Comparison of ENCODE assay signal across 1 cellular context in genomic region chr16:75550211-75550662, GRCh38.
A peak's percentile ranks its signal among the peaks of the same experiment; 100 is the strongest.
TF ChIP-seq lines count a peak whose summit lies in the region.

No MANE protein-coding gene starts in this region.

TF ChIP-seq in HepG2, 621 proteins besides CTCF, POLR2A, EP300 and RAD21 (continues in another document):
- no peak for TF ChIP-seq ZNF451 (CRISPR knock-in tag; IDR thresholded peaks at IDR 0.05)
- no peak for TF ChIP-seq KLF13 (CRISPR knock-in tag; IDR thresholded peaks at IDR 0.05)
- TF ChIP-seq ETV5 (CRISPR knock-in tag; IDR thresholded peaks at IDR 0.05; ENCODE audit: borderline replicate concordance), result peak; percentile 56; the same call in 1 of the 2 replicates
- no peak for TF ChIP-seq ZNF768 (CRISPR knock-in tag; IDR thresholded peaks at IDR 0.05)
- peak; percentile 62; the same call in 1 of the 2 replicates for TF ChIP-seq ZNF362 (CRISPR knock-in tag; IDR thresholded peaks at IDR 0.05; ENCODE audit: borderline replicate concordance)
- TF ChIP-seq TMF1 (CRISPR knock-in tag; IDR thresholded peaks at IDR 0.05; ENCODE audit: low read depth), result no peak
- no peak for TF ChIP-seq ZNF546 (CRISPR knock-in tag; conservative IDR thresholded peaks at IDR 0.05)
- TF ChIP-seq ZNF318 (CRISPR knock-in tag; IDR thresholded peaks at IDR 0.05), result no peak
- TF ChIP-seq TRAFD1 (CRISPR knock-in tag; IDR thresholded peaks at IDR 0.05; ENCODE audit: borderline replicate concordance), result no peak
- TF ChIP-seq NFYC (CRISPR knock-in tag; IDR thresholded peaks at IDR 0.05), result no peak
- TF ChIP-seq MLXIP (CRISPR knock-in tag; IDR thresholded peaks at IDR 0.05; ENCODE audit: borderline replicate concordance), result no peak
- no peak for TF ChIP-seq MAFK (conservative IDR thresholded peaks at IDR 0.05 in 1 of 2, IDR thresholded peaks at IDR 0.05 in 1 of 2; ENCODE audit: low read length in 2 of 2)
- TF ChIP-seq FOXA1 (IDR thresholded peaks at IDR 0.05), result no peak
- no peak for TF ChIP-seq FOXA1 (CRISPR knock-in tag; IDR thresholded peaks at IDR 0.05)
- no peak for TF ChIP-seq FOXK2 (IDR thresholded peaks at IDR 0.05)
- TF ChIP-seq ZNF24 (IDR thresholded peaks at IDR 0.05), result no peak
- no peak for TF ChIP-seq TBP (CRISPR knock-in tag; IDR thresholded peaks at IDR 0.05)
- TF ChIP-seq MTF2 (CRISPR knock-in tag; IDR thresholded peaks at IDR 0.05; ENCODE audit: borderline replicate concordance), result no peak
- TF ChIP-seq ZSCAN22 (CRISPR knock-in tag; IDR thresholded peaks at IDR 0.05), result no peak
- TF ChIP-seq ZBTB42 (CRISPR knock-in tag; IDR thresholded peaks at IDR 0.05), result no peak
- no peak for TF ChIP-seq ZNF784 (CRISPR knock-in tag; IDR thresholded peaks at IDR 0.05; ENCODE audit: borderline replicate concordance)
- no peak for TF ChIP-seq ZNF232 (CRISPR knock-in tag; IDR thresholded peaks at IDR 0.05; ENCODE audit: borderline replicate concordance)
- peak; percentile 63 for TF ChIP-seq XRCC5 (optimal IDR thresholded peaks at IDR 0.05; ENCODE audit: low read length)
- no peak for TF ChIP-seq USF2 (IDR thresholded peaks at IDR 0.05; ENCODE audit: low read depth, low read length)
- TF ChIP-seq USF2 (CRISPR knock-in tag; IDR thresholded peaks at IDR 0.05; ENCODE audit: borderline replicate concordance), result no peak
- no peak for TF ChIP-seq ZNF747 (CRISPR knock-in tag; IDR thresholded peaks at IDR 0.05; ENCODE audit: borderline replicate concordance)
- TF ChIP-seq FOXM1 (CRISPR knock-in tag; IDR thresholded peaks at IDR 0.05), result no peak
- TF ChIP-seq ZNF790 (CRISPR knock-in tag; IDR thresholded peaks at IDR 0.05; ENCODE audit: borderline replicate concordance), result no peak
- no peak for TF ChIP-seq ZNF503 (CRISPR knock-in tag; IDR thresholded peaks at IDR 0.05)
- TF ChIP-seq ZEB1 (IDR thresholded peaks at IDR 0.05; ENCODE audit: insufficient replicate concordance, low read depth), result no peak
- no peak for TF ChIP-seq ZNF75D (CRISPR knock-in tag; IDR thresholded peaks at IDR 0.05; ENCODE audit: borderline replicate concordance)
- TF ChIP-seq ATAD3A (CRISPR knock-in tag; IDR thresholded peaks at IDR 0.05), result no peak
- TF ChIP-seq ZNF580 (CRISPR knock-in tag; IDR thresholded peaks at IDR 0.05; ENCODE audit: borderline replicate concordance, low read depth), result 0 out of 2 replicates have a peak, but pooled peaks have one; percentile 36
- TF ChIP-seq LBX2 (CRISPR knock-in tag; IDR thresholded peaks at IDR 0.05; ENCODE audit: borderline replicate concordance), result no peak
- no peak for TF ChIP-seq ZNF678 (CRISPR knock-in tag; IDR thresholded peaks at IDR 0.05)
- no peak for TF ChIP-seq GFI1 (CRISPR knock-in tag; IDR thresholded peaks at IDR 0.05; ENCODE audit: borderline replicate concordance)
- peak; percentile 82 for TF ChIP-seq STAG1 (CRISPR knock-in tag; IDR thresholded peaks at IDR 0.05)
- no peak for TF ChIP-seq WIZ (CRISPR knock-in tag; IDR thresholded peaks at IDR 0.05)
- TF ChIP-seq SMC3 (IDR thresholded peaks at IDR 0.05; ENCODE audit: low read length), result peak; percentile 71
- no peak for TF ChIP-seq CENPT (CRISPR knock-in tag; IDR thresholded peaks at IDR 0.05; ENCODE audit: low read depth)
- TF ChIP-seq ZNF260 (CRISPR knock-in tag; IDR thresholded peaks at IDR 0.05; ENCODE audit: borderline replicate concordance, low read depth), result no peak
- TF ChIP-seq MIXL1 (CRISPR knock-in tag; IDR thresholded peaks at IDR 0.05), result no peak
- TF ChIP-seq U2AF2 (IDR thresholded peaks at IDR 0.05; ENCODE audit: low read depth, low read length), result no peak
- TF ChIP-seq RBFOX2 (IDR thresholded peaks at IDR 0.05; ENCODE audit: low read depth, low read length), result no peak
